ENCODE assay signal across 1 cellular context in the genomic region with DNA sequence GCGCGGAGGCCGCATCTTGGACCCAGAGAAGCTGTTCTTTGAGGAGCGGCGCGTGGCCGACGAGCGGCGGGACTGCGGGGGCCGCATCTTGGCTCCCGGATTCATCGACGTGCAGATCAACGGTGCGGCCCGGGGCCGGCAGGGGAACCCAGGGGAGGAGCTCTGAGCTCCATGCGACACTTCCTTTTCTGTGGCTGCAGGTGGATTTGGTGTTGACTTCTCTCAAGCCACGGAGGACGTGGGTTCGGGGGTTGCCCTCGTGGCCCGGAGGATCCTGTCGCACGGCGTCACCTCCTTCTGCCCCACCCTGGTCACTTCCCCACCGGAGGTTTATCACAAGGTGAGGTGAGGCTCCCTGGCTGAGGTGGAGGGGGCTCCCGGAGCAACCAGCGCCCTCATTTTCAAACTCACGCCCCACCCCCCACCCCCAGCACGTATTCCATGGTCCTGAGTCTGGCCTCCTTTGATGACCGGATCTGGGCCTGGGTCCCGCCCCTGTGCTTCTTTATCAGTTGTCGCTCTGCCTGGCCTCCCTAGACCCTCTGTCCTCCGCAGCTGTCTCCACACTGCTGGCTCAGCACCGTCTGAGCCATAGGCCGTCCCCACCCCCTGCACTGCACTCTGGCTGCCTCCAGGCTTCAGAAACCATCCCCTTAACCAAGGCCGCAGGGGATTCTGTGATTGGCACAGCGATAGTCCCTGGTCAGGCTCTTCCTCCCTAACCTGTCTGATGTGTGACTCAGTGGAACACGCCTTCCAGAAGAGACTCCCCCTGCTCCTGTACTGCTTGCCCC.
TF ChIP-seq lines count a peak whose summit lies in the region.

No MANE protein-coding gene starts in this region.

TF ChIP-seq in HepG2, 621 proteins besides CTCF, POLR2A, EP300 and RAD21 (continued from another document and continues in another):
- no peak for TF ChIP-seq SCMH1 (CRISPR knock-in tag; IDR thresholded peaks at IDR 0.05; ENCODE audit: borderline replicate concordance)
- no peak for TF ChIP-seq TBX3 (IDR thresholded peaks at IDR 0.05; ENCODE audit: borderline replicate concordance)
- TF ChIP-seq, protein P1, sequence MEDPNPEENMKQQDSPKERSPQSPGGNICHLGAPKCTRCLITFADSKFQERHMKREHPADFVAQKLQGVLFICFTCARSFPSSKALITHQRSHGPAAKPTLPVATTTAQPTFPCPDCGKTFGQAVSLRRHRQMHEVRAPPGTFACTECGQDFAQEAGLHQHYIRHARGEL (CRISPR knock-in tag; IDR thresholded peaks at IDR 0.05) = no peak
- TF ChIP-seq, protein P2, sequence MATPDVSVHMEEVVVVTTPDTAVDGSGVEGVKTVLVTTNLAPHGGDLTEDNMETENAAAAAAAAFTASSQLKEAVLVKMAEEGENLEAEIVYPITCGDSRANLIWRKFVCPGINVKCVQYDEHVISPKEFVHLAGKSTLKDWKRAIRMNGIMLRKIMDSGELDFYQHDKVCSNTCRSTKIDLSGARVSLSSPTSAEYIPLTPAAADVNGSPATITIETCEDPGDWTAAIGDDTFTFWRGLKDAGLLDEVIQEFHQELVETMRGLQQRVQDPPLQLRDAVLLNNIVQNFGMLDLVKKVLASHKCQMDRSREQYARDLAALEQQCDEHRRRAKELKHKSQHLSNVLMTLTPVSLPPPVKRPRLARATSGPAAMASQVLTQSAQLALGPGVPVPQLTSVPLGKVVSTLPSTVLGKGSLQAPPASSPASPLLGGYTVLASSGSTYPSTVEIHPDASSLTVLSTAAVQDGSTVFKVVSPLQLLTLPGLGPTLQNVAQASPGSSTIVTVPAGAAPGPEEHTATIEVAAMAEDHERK (CRISPR knock-in tag; IDR thresholded peaks at IDR 0.05; ENCODE audit: low read depth) = no peak
- TF ChIP-seq ZBTB21 (CRISPR knock-in tag; IDR thresholded peaks at IDR 0.05) = no peak
- TF ChIP-seq SNAPC2 (CRISPR knock-in tag; IDR thresholded peaks at IDR 0.05) = no peak
- TF ChIP-seq NAIF1 (CRISPR knock-in tag; IDR thresholded peaks at IDR 0.05; ENCODE audit: borderline replicate concordance) = no peak
- TF ChIP-seq ZNF382 (CRISPR knock-in tag; IDR thresholded peaks at IDR 0.05; ENCODE audit: borderline replicate concordance) = no peak
- TF ChIP-seq CBX1 (IDR thresholded peaks at IDR 0.05; ENCODE audit: low read depth) = no peak
- TF ChIP-seq, protein P3, sequence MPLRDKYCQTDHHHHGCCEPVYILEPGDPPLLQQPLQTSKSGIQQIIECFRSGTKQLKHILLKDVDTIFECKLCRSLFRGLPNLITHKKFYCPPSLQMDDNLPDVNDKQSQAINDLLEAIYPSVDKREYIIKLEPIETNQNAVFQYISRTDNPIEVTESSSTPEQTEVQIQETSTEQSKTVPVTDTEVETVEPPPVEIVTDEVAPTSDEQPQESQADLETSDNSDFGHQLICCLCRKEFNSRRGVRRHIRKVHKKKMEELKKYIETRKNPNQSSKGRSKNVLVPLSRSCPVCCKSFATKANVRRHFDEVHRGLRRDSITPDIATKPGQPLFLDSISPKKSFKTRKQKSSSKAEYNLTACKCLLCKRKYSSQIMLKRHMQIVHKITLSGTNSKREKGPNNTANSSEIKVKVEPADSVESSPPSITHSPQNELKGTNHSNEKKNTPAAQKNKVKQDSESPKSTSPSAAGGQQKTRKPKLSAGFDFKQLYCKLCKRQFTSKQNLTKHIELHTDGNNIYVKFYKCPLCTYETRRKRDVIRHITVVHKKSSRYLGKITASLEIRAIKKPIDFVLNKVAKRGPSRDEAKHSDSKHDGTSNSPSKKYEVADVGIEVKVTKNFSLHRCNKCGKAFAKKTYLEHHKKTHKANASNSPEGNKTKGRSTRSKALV (CRISPR knock-in tag; IDR thresholded peaks at IDR 0.05) = no peak
- TF ChIP-seq ETV6 (CRISPR knock-in tag; conservative IDR thresholded peaks at IDR 0.05) = no peak
- no peak for TF ChIP-seq HNF4A (CRISPR knock-in tag; IDR thresholded peaks at IDR 0.05)
- no peak for TF ChIP-seq SP140L (CRISPR knock-in tag; IDR thresholded peaks at IDR 0.05; ENCODE audit: borderline replicate concordance)
- TF ChIP-seq SATB2 (CRISPR knock-in tag; IDR thresholded peaks at IDR 0.05) = no peak
- TF ChIP-seq CHCHD3 (CRISPR knock-in tag; IDR thresholded peaks at IDR 0.05) = no peak
- TF ChIP-seq, protein P4, sequence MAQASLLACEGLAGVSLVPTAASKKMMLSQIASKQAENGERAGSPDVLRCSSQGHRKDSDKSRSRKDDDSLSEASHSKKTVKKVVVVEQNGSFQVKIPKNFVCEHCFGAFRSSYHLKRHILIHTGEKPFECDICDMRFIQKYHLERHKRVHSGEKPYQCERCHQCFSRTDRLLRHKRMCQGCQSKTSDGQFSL (CRISPR knock-in tag; IDR thresholded peaks at IDR 0.05) = no peak
- TF ChIP-seq, protein P5, sequence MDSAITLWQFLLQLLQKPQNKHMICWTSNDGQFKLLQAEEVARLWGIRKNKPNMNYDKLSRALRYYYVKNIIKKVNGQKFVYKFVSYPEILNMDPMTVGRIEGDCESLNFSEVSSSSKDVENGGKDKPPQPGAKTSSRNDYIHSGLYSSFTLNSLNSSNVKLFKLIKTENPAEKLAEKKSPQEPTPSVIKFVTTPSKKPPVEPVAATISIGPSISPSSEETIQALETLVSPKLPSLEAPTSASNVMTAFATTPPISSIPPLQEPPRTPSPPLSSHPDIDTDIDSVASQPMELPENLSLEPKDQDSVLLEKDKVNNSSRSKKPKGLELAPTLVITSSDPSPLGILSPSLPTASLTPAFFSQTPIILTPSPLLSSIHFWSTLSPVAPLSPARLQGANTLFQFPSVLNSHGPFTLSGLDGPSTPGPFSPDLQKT (CRISPR knock-in tag; IDR thresholded peaks at IDR 0.05; ENCODE audit: borderline replicate concordance) = no peak
- TF ChIP-seq, protein P6, sequence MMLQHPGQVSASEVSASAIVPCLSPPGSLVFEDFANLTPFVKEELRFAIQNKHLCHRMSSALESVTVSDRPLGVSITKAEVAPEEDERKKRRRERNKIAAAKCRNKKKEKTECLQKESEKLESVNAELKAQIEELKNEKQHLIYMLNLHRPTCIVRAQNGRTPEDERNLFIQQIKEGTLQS (CRISPR knock-in tag; IDR thresholded peaks at IDR 0.05) = no peak
- TF ChIP-seq, protein P7, sequence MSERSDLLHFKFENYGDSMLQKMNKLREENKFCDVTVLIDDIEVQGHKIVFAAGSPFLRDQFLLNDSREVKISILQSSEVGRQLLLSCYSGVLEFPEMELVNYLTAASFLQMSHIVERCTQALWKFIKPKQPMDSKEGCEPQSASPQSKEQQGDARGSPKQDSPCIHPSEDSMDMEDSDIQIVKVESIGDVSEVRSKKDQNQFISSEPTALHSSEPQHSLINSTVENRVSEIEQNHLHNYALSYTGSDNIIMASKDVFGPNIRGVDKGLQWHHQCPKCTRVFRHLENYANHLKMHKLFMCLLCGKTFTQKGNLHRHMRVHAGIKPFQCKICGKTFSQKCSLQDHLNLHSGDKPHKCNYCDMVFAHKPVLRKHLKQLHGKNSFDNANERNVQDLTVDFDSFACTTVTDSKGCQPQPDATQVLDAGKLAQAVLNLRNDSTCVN (CRISPR knock-in tag; IDR thresholded peaks at IDR 0.05; ENCODE audit: borderline replicate concordance) = no peak
- TF ChIP-seq GZF1 (CRISPR knock-in tag; IDR thresholded peaks at IDR 0.05) = no peak
- TF ChIP-seq, protein P8, sequence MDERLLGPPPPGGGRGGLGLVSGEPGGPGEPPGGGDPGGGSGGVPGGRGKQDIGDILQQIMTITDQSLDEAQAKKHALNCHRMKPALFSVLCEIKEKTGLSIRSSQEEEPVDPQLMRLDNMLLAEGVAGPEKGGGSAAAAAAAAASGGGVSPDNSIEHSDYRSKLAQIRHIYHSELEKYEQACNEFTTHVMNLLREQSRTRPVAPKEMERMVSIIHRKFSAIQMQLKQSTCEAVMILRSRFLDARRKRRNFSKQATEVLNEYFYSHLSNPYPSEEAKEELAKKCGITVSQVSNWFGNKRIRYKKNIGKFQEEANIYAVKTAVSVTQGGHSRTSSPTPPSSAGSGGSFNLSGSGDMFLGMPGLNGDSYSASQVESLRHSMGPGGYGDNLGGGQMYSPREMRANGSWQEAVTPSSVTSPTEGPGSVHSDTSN (CRISPR knock-in tag; IDR thresholded peaks at IDR 0.05) = no peak
- no peak for TF ChIP-seq FOXK2 (IDR thresholded peaks at IDR 0.05)
- TF ChIP-seq ZNF83 (CRISPR knock-in tag; IDR thresholded peaks at IDR 0.05; ENCODE audit: borderline replicate concordance) = no peak
- peak; percentile 3 for TF ChIP-seq KMT2A (CRISPR knock-in tag; IDR thresholded peaks at IDR 0.05)
- TF ChIP-seq KLF9 (CRISPR knock-in tag; IDR thresholded peaks at IDR 0.05; ENCODE audit: low read depth) = no peak
- TF ChIP-seq MTF1 (CRISPR knock-in tag; IDR thresholded peaks at IDR 0.05) = no peak
- TF ChIP-seq ZNF160 (CRISPR knock-in tag; IDR thresholded peaks at IDR 0.05) = no peak
- no peak for TF ChIP-seq MEIS2 (CRISPR knock-in tag; IDR thresholded peaks at IDR 0.05)
- TF ChIP-seq ZFP37 (CRISPR knock-in tag; IDR thresholded peaks at IDR 0.05; ENCODE audit: borderline replicate concordance) = no peak
- TF ChIP-seq SMC3 (IDR thresholded peaks at IDR 0.05; ENCODE audit: low read length) = no peak
- TF ChIP-seq, protein P9, sequence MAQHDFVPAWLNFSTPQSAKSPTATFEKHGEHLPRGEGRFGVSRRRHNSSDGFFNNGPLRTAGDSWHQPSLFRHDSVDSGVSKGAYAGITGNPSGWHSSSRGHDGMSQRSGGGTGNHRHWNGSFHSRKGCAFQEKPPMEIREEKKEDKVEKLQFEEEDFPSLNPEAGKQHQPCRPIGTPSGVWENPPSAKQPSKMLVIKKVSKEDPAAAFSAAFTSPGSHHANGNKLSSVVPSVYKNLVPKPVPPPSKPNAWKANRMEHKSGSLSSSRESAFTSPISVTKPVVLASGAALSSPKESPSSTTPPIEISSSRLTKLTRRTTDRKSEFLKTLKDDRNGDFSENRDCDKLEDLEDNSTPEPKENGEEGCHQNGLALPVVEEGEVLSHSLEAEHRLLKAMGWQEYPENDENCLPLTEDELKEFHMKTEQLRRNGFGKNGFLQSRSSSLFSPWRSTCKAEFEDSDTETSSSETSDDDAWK (CRISPR knock-in tag; IDR thresholded peaks at IDR 0.05) = no peak
- no peak for TF ChIP-seq JARID2 (CRISPR knock-in tag; IDR thresholded peaks at IDR 0.05; ENCODE audit: insufficient replicate concordance)
- TF ChIP-seq NRL (CRISPR knock-in tag; IDR thresholded peaks at IDR 0.05; ENCODE audit: borderline replicate concordance) = peak; percentile 33; the same call in 1 of the 2 replicates
- TF ChIP-seq MBD4 (IDR thresholded peaks at IDR 0.05; ENCODE audit: borderline replicate concordance, low read length) = no peak
- TF ChIP-seq ZNF761 (CRISPR knock-in tag; conservative IDR thresholded peaks at IDR 0.05) = no peak
- TF ChIP-seq ZBTB7A (CRISPR knock-in tag; IDR thresholded peaks at IDR 0.05) = no peak
- no peak for TF ChIP-seq ZKSCAN5 (CRISPR knock-in tag; IDR thresholded peaks at IDR 0.05)
- TF ChIP-seq HIVEP1 (CRISPR knock-in tag; IDR thresholded peaks at IDR 0.05) = peak; percentile 40; the same call in 1 of the 2 replicates
- no peak for TF ChIP-seq ZNF878 (CRISPR knock-in tag; IDR thresholded peaks at IDR 0.05)
- peak; percentile 47; the same call in 1 of the 2 replicates for TF ChIP-seq MYC (CRISPR knock-in tag; IDR thresholded peaks at IDR 0.05; ENCODE audit: borderline replicate concordance)
- no peak for TF ChIP-seq SP4 (CRISPR knock-in tag; IDR thresholded peaks at IDR 0.05)
- TF ChIP-seq, protein P10, sequence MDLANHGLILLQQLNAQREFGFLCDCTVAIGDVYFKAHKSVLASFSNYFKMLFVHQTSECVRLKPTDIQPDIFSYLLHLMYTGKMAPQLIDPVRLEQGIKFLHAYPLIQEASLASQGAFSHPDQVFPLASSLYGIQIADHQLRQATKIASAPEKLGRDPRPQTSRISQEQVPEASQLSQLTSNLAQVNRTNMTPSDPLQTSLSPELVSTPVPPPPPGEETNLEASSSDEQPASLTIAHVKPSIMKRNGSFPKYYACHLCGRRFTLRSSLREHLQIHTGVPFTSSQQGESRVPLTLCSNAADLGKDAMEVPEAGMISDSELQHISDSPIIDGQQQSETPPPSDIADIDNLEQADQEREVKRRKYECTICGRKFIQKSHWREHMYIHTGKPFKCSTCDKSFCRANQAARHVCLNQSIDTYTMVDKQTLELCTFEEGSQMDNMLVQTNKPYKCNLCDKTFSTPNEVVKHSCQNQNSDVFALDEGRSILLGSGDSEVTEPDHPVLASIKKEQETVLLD (CRISPR knock-in tag; IDR thresholded peaks at IDR 0.05; ENCODE audit: low read depth) = no peak
- no peak for TF ChIP-seq LCORL (IDR thresholded peaks at IDR 0.05)
- no peak for TF ChIP-seq LCORL (CRISPR knock-in tag; IDR thresholded peaks at IDR 0.05)
- TF ChIP-seq ERF (CRISPR knock-in tag; IDR thresholded peaks at IDR 0.05) = no peak
- no peak for TF ChIP-seq BORCS8-MEF2B (CRISPR knock-in tag; IDR thresholded peaks at IDR 0.05)
- TF ChIP-seq, protein P11, sequence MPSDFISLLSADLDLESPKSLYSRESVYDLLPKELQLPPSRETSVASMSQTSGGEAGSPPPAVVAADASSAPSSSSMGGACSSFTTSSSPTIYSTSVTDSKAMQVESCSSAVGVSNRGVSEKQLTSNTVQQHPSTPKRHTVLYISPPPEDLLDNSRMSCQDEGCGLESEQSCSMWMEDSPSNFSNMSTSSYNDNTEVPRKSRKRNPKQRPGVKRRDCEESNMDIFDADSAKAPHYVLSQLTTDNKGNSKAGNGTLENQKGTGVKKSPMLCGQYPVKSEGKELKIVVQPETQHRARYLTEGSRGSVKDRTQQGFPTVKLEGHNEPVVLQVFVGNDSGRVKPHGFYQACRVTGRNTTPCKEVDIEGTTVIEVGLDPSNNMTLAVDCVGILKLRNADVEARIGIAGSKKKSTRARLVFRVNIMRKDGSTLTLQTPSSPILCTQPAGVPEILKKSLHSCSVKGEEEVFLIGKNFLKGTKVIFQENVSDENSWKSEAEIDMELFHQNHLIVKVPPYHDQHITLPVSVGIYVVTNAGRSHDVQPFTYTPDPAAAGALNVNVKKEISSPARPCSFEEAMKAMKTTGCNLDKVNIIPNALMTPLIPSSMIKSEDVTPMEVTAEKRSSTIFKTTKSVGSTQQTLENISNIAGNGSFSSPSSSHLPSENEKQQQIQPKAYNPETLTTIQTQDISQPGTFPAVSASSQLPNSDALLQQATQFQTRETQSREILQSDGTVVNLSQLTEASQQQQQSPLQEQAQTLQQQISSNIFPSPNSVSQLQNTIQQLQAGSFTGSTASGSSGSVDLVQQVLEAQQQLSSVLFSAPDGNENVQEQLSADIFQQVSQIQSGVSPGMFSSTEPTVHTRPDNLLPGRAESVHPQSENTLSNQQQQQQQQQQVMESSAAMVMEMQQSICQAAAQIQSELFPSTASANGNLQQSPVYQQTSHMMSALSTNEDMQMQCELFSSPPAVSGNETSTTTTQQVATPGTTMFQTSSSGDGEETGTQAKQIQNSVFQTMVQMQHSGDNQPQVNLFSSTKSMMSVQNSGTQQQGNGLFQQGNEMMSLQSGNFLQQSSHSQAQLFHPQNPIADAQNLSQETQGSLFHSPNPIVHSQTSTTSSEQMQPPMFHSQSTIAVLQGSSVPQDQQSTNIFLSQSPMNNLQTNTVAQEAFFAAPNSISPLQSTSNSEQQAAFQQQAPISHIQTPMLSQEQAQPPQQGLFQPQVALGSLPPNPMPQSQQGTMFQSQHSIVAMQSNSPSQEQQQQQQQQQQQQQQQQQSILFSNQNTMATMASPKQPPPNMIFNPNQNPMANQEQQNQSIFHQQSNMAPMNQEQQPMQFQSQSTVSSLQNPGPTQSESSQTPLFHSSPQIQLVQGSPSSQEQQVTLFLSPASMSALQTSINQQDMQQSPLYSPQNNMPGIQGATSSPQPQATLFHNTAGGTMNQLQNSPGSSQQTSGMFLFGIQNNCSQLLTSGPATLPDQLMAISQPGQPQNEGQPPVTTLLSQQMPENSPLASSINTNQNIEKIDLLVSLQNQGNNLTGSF (CRISPR knock-in tag; IDR thresholded peaks at IDR 0.05) = no peak
- no peak for TF ChIP-seq JUNB (CRISPR knock-in tag; IDR thresholded peaks at IDR 0.05; ENCODE audit: borderline replicate concordance)
- TF ChIP-seq ZNF746 (CRISPR knock-in tag; IDR thresholded peaks at IDR 0.05) = no peak
- no peak for TF ChIP-seq YEATS4 (CRISPR knock-in tag; IDR thresholded peaks at IDR 0.05; ENCODE audit: borderline replicate concordance)
- 0 out of 2 replicates have a peak, but pooled peaks have one; percentile 72 for TF ChIP-seq ZNF891 (CRISPR knock-in tag; IDR thresholded peaks at IDR 0.05)
